Comparison of ENCODE assay signal across 24 cellular contexts in the genomic region with DNA sequence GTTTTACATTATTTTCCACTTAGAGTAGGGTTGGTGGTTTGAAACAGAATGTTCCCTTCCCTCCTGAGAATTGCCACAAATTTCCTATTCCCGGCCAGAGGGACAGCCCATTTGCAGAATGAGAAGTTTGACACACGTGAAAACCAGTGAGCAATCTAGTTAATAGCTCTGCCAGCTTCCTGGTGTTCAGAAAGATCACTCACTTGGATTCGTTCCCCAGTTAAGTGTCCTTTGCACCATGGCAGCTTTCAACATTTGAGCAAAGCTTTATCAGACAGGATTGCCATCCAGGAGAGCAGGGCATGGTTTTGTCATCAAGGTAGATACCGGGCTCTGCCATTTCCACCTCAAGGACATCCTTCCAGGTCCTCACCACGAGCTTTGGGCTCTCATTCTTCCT.
"Had no signal": no experiment of that assay in that cellular context is flagged by ENCODE, and none has a peak within 500 bp of the region (broad histone marks: within the 10 kb centered on the region; RNA-seq: fewer than 3 reads in every experiment).

No MANE protein-coding gene starts in this region.

- ATAC-seq: foreskin keratinocyte; gastroesophageal sphincter; naive thymus-derived CD8-positive, alpha-beta T cell; stimulated activated naive CD8-positive, alpha-beta T cell treated with anti-CD3 and anti-CD28 coated beads, Interleukin-15, amount 100 ng/mL, for 72 hours had no signal

- H3K9me3 Mint-ChIP-seq: naive thymus-derived CD8-positive, alpha-beta T cell; stimulated activated naive CD8-positive, alpha-beta T cell treated with anti-CD3 and anti-CD28 coated beads, Interleukin-15, amount 100 ng/mL, for 72 hours had no signal

- H3K36me3 Mint-ChIP-seq: mesothelial cell of epicardium; naive thymus-derived CD8-positive, alpha-beta T cell had no signal

- H3K27ac ChIP-seq: coronary artery, esophagus muscularis mucosa, foreskin keratinocyte, gastroesophageal sphincter, heart left ventricle, hepatocyte, prostate gland, right atrium auricular region, sigmoid colon, spleen, suprapubic skin had no signal

- H3K4me1 Mint-ChIP-seq: mesothelial cell of epicardium, nephron progenitor cell had no signal

- H3K27me3 Mint-ChIP-seq: stimulated activated naive CD8-positive, alpha-beta T cell treated with anti-CD3 and anti-CD28 coated beads, Interleukin-15, amount 100 ng/mL, for 72 hours had no signal

- DNase-seq: central memory CD4-positive, alpha-beta T cell; dermis blood vessel endothelial cell; effector memory CD4-positive, alpha-beta T cell; foreskin keratinocyte; heart left ventricle; kidney; mesenchymal stem cell; naive thymus-derived CD8-positive, alpha-beta T cell; nephron progenitor cell; nucleus accumbens; sigmoid colon; spleen; stimulated activated naive CD4-positive, alpha-beta T cell; stimulated activated naive CD8-positive, alpha-beta T cell treated with anti-CD3 and anti-CD28 coated beads, Interleukin-15, amount 100 ng/mL, for 72 hours; trophoblast cell had no signal

- FAIRE-seq: endothelial cell of umbilical vein, kidney had no signal

- H3K27ac Mint-ChIP-seq: mesothelial cell of epicardium; naive thymus-derived CD8-positive, alpha-beta T cell; nephron progenitor cell had no signal

- H3K36me3 ChIP-seq: esophagus muscularis mucosa, gastroesophageal sphincter, heart left ventricle, prostate gland, right atrium auricular region, sigmoid colon, spleen, suprapubic skin had no signal

- H3K4me3 ChIP-seq: coronary artery, esophagus muscularis mucosa, gastroesophageal sphincter, heart left ventricle, hepatocyte, prostate gland, right atrium auricular region, sigmoid colon, spleen, suprapubic skin had no signal

- H3K4me3 Mint-ChIP-seq: mesothelial cell of epicardium; naive thymus-derived CD8-positive, alpha-beta T cell; nephron progenitor cell; stimulated activated naive CD8-positive, alpha-beta T cell treated with anti-CD3 and anti-CD28 coated beads, Interleukin-15, amount 100 ng/mL, for 72 hours had no signal

- H3K27me3 ChIP-seq: esophagus muscularis mucosa, right atrium auricular region, sigmoid colon had no signal

- H3K4me1 ChIP-seq: esophagus muscularis mucosa, foreskin keratinocyte, gastroesophageal sphincter, heart left ventricle, prostate gland, sigmoid colon, suprapubic skin had no signal

- H3K9me3 ChIP-seq: esophagus muscularis mucosa, gastroesophageal sphincter, prostate gland, right atrium auricular region, sigmoid colon, spleen, suprapubic skin had no signal
